ENCODE assay signal across 18 cellular contexts in the genomic region with DNA sequence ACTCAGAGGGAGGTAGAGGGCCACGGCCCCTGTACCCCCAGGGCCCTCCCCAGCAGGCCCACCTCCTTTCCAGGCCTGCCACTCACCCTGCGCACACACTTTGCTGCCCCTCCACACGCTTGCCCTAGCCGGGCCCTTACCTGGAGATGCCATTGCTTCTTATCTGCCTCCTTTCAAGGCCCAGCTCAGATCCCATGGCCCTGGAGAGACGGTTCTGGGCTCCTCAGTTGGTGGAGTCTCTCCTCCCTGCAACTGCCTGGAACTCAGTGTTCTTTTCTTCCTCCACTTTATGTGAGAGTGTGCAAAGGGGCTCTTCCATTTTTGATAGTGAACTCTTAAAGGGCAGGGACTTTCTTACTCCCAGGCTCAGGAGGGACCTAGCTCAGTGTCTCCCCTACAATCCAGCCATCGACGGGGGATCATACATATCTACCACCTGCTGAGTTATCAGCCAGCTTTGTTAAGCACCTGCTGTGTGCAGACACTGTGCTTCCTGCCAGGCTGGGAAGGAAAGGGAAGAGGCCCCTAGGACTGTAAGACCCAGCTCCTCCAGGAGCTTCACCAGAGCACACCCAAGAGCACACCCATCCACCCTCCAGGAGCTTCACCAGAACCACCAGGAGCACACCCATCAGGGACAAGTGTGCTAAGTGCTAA.
DNase-seq lines count a peak whose midpoint lies in the region; TF ChIP-seq lines count a peak whose summit lies in the region.
"Had no signal": no experiment of that assay in that cellular context is flagged by ENCODE, and none has a peak within 500 bp of the region (broad histone marks: within the 10 kb centered on the region; RNA-seq: fewer than 3 reads in every experiment).

No MANE protein-coding gene starts in this region.

- H3K9me2 ChIP-seq in MM.1S (replicated peaks; ENCODE audit: insufficient read depth, low read length): no peaks in the 10 kb centered on the region

- no peak overlapping the region for H3K4me3 Mint-ChIP-seq in neural progenitor cell
- H3K4me3 Mint-ChIP-seq: CD14-positive monocyte had no signal

- H3K4me1 ChIP-seq in HEK293 (ENCODE audit: control insufficient read depth, insufficient read depth, low read length) (no peaks in the 10 kb centered on the region), colonic mucosa (no peaks in the 10 kb centered on the region), neural progenitor cell (no peaks in the 10 kb centered on the region), MM.1S (ENCODE audit: low read length) (no peaks in the 10 kb centered on the region)
- H3K4me1 ChIP-seq: SJCRH30 had no signal

- H3K27me3 Mint-ChIP-seq in neural progenitor cell (ENCODE audit: insufficient read depth, low read depth): peaks cover 7% of the 10 kb centered on the region

- H3K27me3 ChIP-seq in colonic mucosa: no peaks in the 10 kb centered on the region
- peaks cover under 1% of the 10 kb centered on the region for H3K27me3 ChIP-seq in neural progenitor cell
- peaks cover 4% of the 10 kb centered on the region; the same call in 1 of the 2 replicates for H3K27me3 ChIP-seq in MM.1S (replicated peaks; ENCODE audit: insufficient read depth, low read length)
- H3K27me3 ChIP-seq: MG63, SJCRH30 had no signal

- H3K9ac ChIP-seq in colonic mucosa (ENCODE audit: low read depth in 2 of 2, low read length in 2 of 2) (no peak overlapping the region), neural progenitor cell (no peak overlapping the region), MM.1S (ENCODE audit: low read length) (no peak overlapping the region)

- peaks cover 2% of the 10 kb centered on the region for H3K36me3 Mint-ChIP-seq in neural progenitor cell
- H3K36me3 Mint-ChIP-seq: CD14-positive monocyte had no signal

- CTCF ChIA-PET in HEK293 (lab: Yijun Ruan, JAX): interaction anchor here (1.3 kb wide), 1 partner anchor 16 kb away, joined by 3 read pairs; no protein-coding TSS in a partner anchor

- H3K9me3 Mint-ChIP-seq in neural progenitor cell: no peaks in the 10 kb centered on the region

- H4K20me1 ChIP-seq in neural progenitor cell (ENCODE audit: low read depth) (no peaks in the 10 kb centered on the region), MM.1S (ENCODE audit: insufficient read depth, low read length) (no peaks in the 10 kb centered on the region)

- H3K27ac Mint-ChIP-seq in neural progenitor cell: peak overlapping the region; percentile 15

- H3F3A ChIP-seq in neural progenitor cell (ENCODE audit: low read depth) (no peaks in the 10 kb centered on the region), MM.1S (ENCODE audit: insufficient read depth, low read length) (no peaks in the 10 kb centered on the region)

- DNase-seq in activated CD8-positive, alpha-beta memory T cell treated with anti-CD3 and anti-CD28 coated beads for 24 hours: peak; percentile 40
- DNase-seq in activated CD8-positive, alpha-beta memory T cell treated with anti-CD3 and anti-CD28 coated beads, Interleukin-2, amount 50 U/mL, for 4 hours: no peak
- DNase-seq in colonic mucosa: peak; percentile 10
- DNase-seq in neural progenitor cell (ENCODE audit: low spot score): no peak
- no peak for DNase-seq in A172 (ENCODE audit: low spot score)
- no peak for DNase-seq in MM.1S
- no peak for DNase-seq in T1000 (lab: John Stamatoyannopoulos, UW)
- DNase-seq: 8988T, H7, MG63, NCI-H1105, NCI-H187, NCI-H446, NCI-H69 had no signal

- POLR2A ChIA-PET in HEK293 (lab: Yijun Ruan, JAX): no interaction called here

- no peaks in the 10 kb centered on the region for H3K9me3 ChIP-seq in HEK293 (ENCODE audit: control insufficient read depth, insufficient read depth, low read depth, low read length)
- H3K9me3 ChIP-seq in colonic mucosa: no peaks in the 10 kb centered on the region
- no peaks in the 10 kb centered on the region for H3K9me3 ChIP-seq in neural progenitor cell (ENCODE audit: low read depth)
- H3K9me3 ChIP-seq in MM.1S (replicated peaks; ENCODE audit: insufficient read depth, low read length): no peaks in the 10 kb centered on the region
- H3K9me3 ChIP-seq: MG63, SJCRH30 had no signal

- H2AFZ ChIP-seq in neural progenitor cell (replicated peaks): no peak overlapping the region
- H2AFZ ChIP-seq in MM.1S (ENCODE audit: low read length): no peak overlapping the region

- H3K36me3 ChIP-seq in HEK293 (ENCODE audit: control insufficient read depth in 2 of 2, insufficient read depth in 1 of 2, low read length in 2 of 2) (no peaks in the 10 kb centered on the region), colonic mucosa (no peaks in the 10 kb centered on the region), neural progenitor cell (no peaks in the 10 kb centered on the region), MM.1S (replicated peaks; ENCODE audit: insufficient read depth, low read length) (no peaks in the 10 kb centered on the region)
- H3K36me3 ChIP-seq: MG63, SJCRH30 had no signal

- H3K4me2 ChIP-seq in neural progenitor cell (no peak overlapping the region), MM.1S (ENCODE audit: low read depth, low read length) (no peak overlapping the region)

- no peaks in the 10 kb centered on the region for H3K79me2 ChIP-seq in neural progenitor cell (ENCODE audit: low read depth)
- H3K79me2 ChIP-seq in MM.1S (ENCODE audit: low read length): no peaks in the 10 kb centered on the region

- no peak overlapping the region for H3K4me3 ChIP-seq in HEK293 (ENCODE audit: low read depth, low read length)
- H3K4me3 ChIP-seq in colonic mucosa: no peak overlapping the region
- H3K4me3 ChIP-seq in neural progenitor cell: no peak overlapping the region
- H3K4me3 ChIP-seq in MM.1S (ENCODE audit: low read length): no peak overlapping the region
- H3K4me3 ChIP-seq: MG63, SJCRH30 had no signal

- intact Hi-C loops in colonic mucosa (cut with DNase I): no loop called here

- TF ChIP-seq CTCF in HEK293 (tag by site-specific recombination; IDR thresholded peaks at IDR 0.05) (no peak), colonic mucosa (IDR thresholded peaks at IDR 0.05) (no peak), neural progenitor cell (IDR thresholded peaks at IDR 0.05) (no peak), MM.1S (IDR thresholded peaks at IDR 0.05; ENCODE audit: low read length) (no peak)

- no peak overlapping the region for H3K27ac ChIP-seq in HEK293 (ENCODE audit: extremely low read depth, low read depth, low read length)
- H3K27ac ChIP-seq in colonic mucosa: no peak overlapping the region
- H3K27ac ChIP-seq in neural progenitor cell: no peak overlapping the region
- H3K27ac ChIP-seq in MM.1S (ENCODE audit: low read length): no peak overlapping the region
- H3K27ac ChIP-seq: RWPE1, SJCRH30 had no signal

- peaks cover 8% of the 10 kb centered on the region for H3K4me1 Mint-ChIP-seq in neural progenitor cell

TF ChIP-seq in HEK293, 187 proteins besides CTCF, POLR2A, EP300 and RAD21:
- TF ChIP-seq ZIC2 (tag by site-specific recombination; IDR thresholded peaks at IDR 0.05) (peak; percentile 78), ZBTB1 (tag by site-specific recombination; IDR thresholded peaks at IDR 0.05) (no peak)
TF ChIP-seq in HEK293: peak in this region for 1.

Comparison
In these comparisons a context has a peak if more than half of its experiments do, and no peak if none do; other contexts are left out.
1. DNase-seq: peak in activated CD8-positive, alpha-beta memory T cell treated with anti-CD3 and anti-CD28 coated beads for 24 hours (single experiment) and colonic mucosa (single experiment); none in activated CD8-positive, alpha-beta memory T cell treated with anti-CD3 and anti-CD28 coated beads, Interleukin-2, amount 50 U/mL, for 4 hours (single experiment), neural progenitor cell (single experiment), A172 (single experiment), MM.1S (single experiment) and T1000 (single experiment).